ENCODE assay signal across 8 cellular contexts in the genomic region with DNA sequence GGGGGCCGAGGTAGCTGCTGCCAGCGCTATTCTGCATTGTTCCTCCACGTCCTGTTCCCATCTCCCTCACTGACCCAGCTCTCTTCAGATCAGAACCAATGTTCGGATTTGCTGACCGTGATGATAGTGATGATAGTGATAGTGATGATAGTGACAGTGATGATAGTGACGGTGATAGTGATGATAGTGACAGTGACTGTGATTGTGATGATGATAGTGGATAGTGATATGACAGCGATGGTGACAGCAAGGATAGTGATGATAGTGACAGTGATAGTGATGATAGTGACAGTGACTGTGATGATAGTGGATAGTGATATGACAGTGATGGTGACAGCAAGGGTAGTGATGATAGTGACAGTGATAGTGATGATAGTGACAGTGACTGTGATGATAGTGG. TPM values are rescaled to one million over a fixed set of nuclear protein-coding genes. Genes with fewer than 3 reads are reported as not detected.
DNase-seq lines count a peak whose midpoint lies in the region; FAIRE-seq and TF ChIP-seq lines count a peak whose summit lies in the region.
"Not testable (repeated sequence)": the region's sequence is repeated elsewhere in the genome, so short reads cannot be mapped to it uniquely, and the experiment has no call there.
"Had no signal": no experiment of that assay in that cellular context is flagged by ENCODE, and none has a peak within 500 bp of the region (broad histone marks: within the 10 kb centered on the region; RNA-seq: fewer than 3 reads in every experiment).

No MANE protein-coding gene starts in this region.

- H3K9me3 Mint-ChIP-seq in endodermal cell = peaks cover 28% of the 10 kb centered on the region
- peaks cover 17% of the 10 kb centered on the region for H3K9me3 Mint-ChIP-seq in neural progenitor cell
- not testable (repeated sequence) for H3K9me3 Mint-ChIP-seq in osteocyte (ENCODE audit: unreplicated experiment)

- not testable (repeated sequence) for H3K4me3 ChIP-seq in HEK293 (ENCODE audit: low read depth, low read length); mesendoderm (ENCODE audit: low read length); neural progenitor cell
- peak overlapping the region; percentile 25 for H3K4me3 ChIP-seq in endodermal cell (ENCODE audit: low read length)

- H2AK5ac ChIP-seq in mesendoderm (ENCODE audit: low read length) = not testable (repeated sequence)

- not testable (repeated sequence) for H2AFZ ChIP-seq in neural progenitor cell (replicated peaks)

- WGBS in endodermal cell (ENCODE audit: insufficient coverage in 1 of 2, insufficient read length in 1 of 2), 2 experiments = 93% methylated on average over 4 to 7 of the region's 7 CpGs
- WGBS in mesendoderm (ENCODE audit: extremely low coverage, insufficient coverage, low lambda C conversion rate) = no CpG with 5 or more reads among the region's 7 CpGs

- H3K36me3 ChIP-seq in HEK293 (ENCODE audit: control insufficient read depth in 2 of 2, insufficient read depth in 1 of 2, low read length in 2 of 2); endodermal cell (ENCODE audit: control insufficient read depth, insufficient read depth, low read length); mesendoderm (ENCODE audit: control insufficient read depth, insufficient read depth, low read length); neural progenitor cell: not testable (repeated sequence)

- H4K8ac ChIP-seq in mesendoderm (ENCODE audit: low read depth, low read length) = not testable (repeated sequence)

- POLR2A ChIA-PET in HEK293 (lab: Yijun Ruan, JAX) = not testable (repeated sequence)

- H3K9me3 ChIP-seq in HEK293 (ENCODE audit: control insufficient read depth, insufficient read depth, low read depth, low read length); neural progenitor cell (ENCODE audit: low read depth): not testable (repeated sequence)
- H3K9me3 ChIP-seq in endodermal cell (ENCODE audit: control insufficient read depth, low read length) = peaks cover 25% of the 10 kb centered on the region

- H4K5ac ChIP-seq in mesendoderm (ENCODE audit: low read length) = not testable (repeated sequence)

- not testable (repeated sequence) for H3K79me1 ChIP-seq in mesendoderm (ENCODE audit: low read length)

- H3K27me3 Mint-ChIP-seq in endodermal cell (ENCODE audit: insufficient read depth); neural progenitor cell (ENCODE audit: insufficient read depth, low read depth); osteocyte (ENCODE audit: unreplicated experiment): not testable (repeated sequence)

- H2BK120ac ChIP-seq in mesendoderm (ENCODE audit: low read depth, low read length) = not testable (repeated sequence)

- H3K4me1 ChIP-seq in HEK293 (ENCODE audit: control insufficient read depth, insufficient read depth, low read length); endodermal cell (ENCODE audit: control insufficient read depth, insufficient read depth, low read length); mesendoderm (ENCODE audit: control insufficient read depth, low read depth, low read length); neural progenitor cell: not testable (repeated sequence)

- not testable (repeated sequence) for H3K4me2 ChIP-seq in mesendoderm (ENCODE audit: low read length); neural progenitor cell

- CTCF ChIA-PET in HEK293 (lab: Yijun Ruan, JAX) = not testable (repeated sequence)

- H3K4me3 Mint-ChIP-seq in endodermal cell; neural progenitor cell; osteocyte (ENCODE audit: unreplicated experiment): not testable (repeated sequence)

- not testable (repeated sequence) for H3K18ac ChIP-seq in mesendoderm (ENCODE audit: low read length)

- H4K20me1 ChIP-seq in neural progenitor cell (ENCODE audit: low read depth) = not testable (repeated sequence)

- H3K27ac ChIP-seq in HEK293 (ENCODE audit: extremely low read depth, low read depth, low read length); endodermal cell (ENCODE audit: low read depth, low read length); mesendoderm (ENCODE audit: low read depth, low read length); neural progenitor cell: not testable (repeated sequence)

- H3K79me2 ChIP-seq in mesendoderm (ENCODE audit: control insufficient read depth, insufficient read depth, low read length); neural progenitor cell (ENCODE audit: low read depth): not testable (repeated sequence)

- not testable (repeated sequence) for H3K9ac ChIP-seq in endodermal cell (ENCODE audit: extremely low read depth, low read length, poor library complexity, severe bottlenecking); mesendoderm (ENCODE audit: low read length); neural progenitor cell

- H2BK5ac ChIP-seq in mesendoderm (ENCODE audit: low read length) = not testable (repeated sequence)

- not testable (repeated sequence) for H3K4ac ChIP-seq in mesendoderm (ENCODE audit: low read depth, low read length)

- not testable (repeated sequence) for H3K56ac ChIP-seq in mesendoderm (ENCODE audit: low read length)

- not testable (repeated sequence) for H3K36me3 Mint-ChIP-seq in endodermal cell (ENCODE audit: low read depth); neural progenitor cell; osteocyte (ENCODE audit: unreplicated experiment)

- peak; percentile 98 for FAIRE-seq in urothelium cell line (lab: Jason Lieb, UNC)

- H3F3A ChIP-seq in neural progenitor cell (ENCODE audit: low read depth) = peaks cover 14% of the 10 kb centered on the region

- H3K27ac Mint-ChIP-seq in endodermal cell; neural progenitor cell; osteocyte (ENCODE audit: unreplicated experiment): not testable (repeated sequence)

- H2BK15ac ChIP-seq in mesendoderm (replicated peaks; ENCODE audit: low read depth) = not testable (repeated sequence)

- not testable (repeated sequence) for DNase-seq in endodermal cell; urothelium cell line (ENCODE audit: low spot score)
- DNase-seq in mesendoderm (peak; percentile 11), neural progenitor cell (ENCODE audit: low spot score) (peak; percentile 0), osteocyte (ENCODE audit: extremely low spot score, unreplicated experiment) (peak; percentile 73)

- H3K4me1 Mint-ChIP-seq in endodermal cell; neural progenitor cell; osteocyte (ENCODE audit: unreplicated experiment): not testable (repeated sequence)

- TF ChIP-seq CTCF in HEK293 (tag by site-specific recombination; IDR thresholded peaks at IDR 0.05); endodermal cell (conservative IDR thresholded peaks at IDR 0.05); neural progenitor cell (IDR thresholded peaks at IDR 0.05); osteocyte (IDR thresholded peaks at IDR 0.05): not testable (repeated sequence)

- not testable (repeated sequence) for H3K27me3 ChIP-seq in endodermal cell (ENCODE audit: control insufficient read depth, insufficient read depth, low read length, poor library complexity, severe bottlenecking); mesendoderm (ENCODE audit: insufficient read depth, low read length, poor library complexity); neural progenitor cell

- H3K23ac ChIP-seq in mesendoderm (ENCODE audit: low read length) = not testable (repeated sequence)

TF ChIP-seq in HEK293, 187 proteins besides CTCF, POLR2A, EP300 and RAD21:
- peak; percentile 97 for TF ChIP-seq PRDM1 (tag by site-specific recombination; IDR thresholded peaks at IDR 0.05)

RNA-seq across cellular contexts. Expression of a gene that starts 50.8 kb away (rescaled TPM):
- total RNA-seq in endodermal cell = 10 to 100 TPM; 14.1 to 16.5 TPM
- polyA plus RNA-seq in endodermal cell (2013, experiment 1 of 2) = 13.7 TPM
- 14.0 TPM for polyA plus RNA-seq in endodermal cell (2013, experiment 2 of 2)
- polyA plus RNA-seq in mesendoderm (2013, experiment 1 of 2) = 6.9 TPM
- polyA plus RNA-seq in mesendoderm (2013, experiment 2 of 2) = 7.0 TPM
- total RNA-seq in neural progenitor cell (ENCODE audit: low replicate concordance) = 2.5 and 4.9 TPM in 2 replicates
- 4.0 and 4.2 TPM in 2 replicates for total RNA-seq in osteocyte

RNA-seq across cellular contexts. Expression of a gene that starts 51.1 kb away (rescaled TPM):
- total RNA-seq in endodermal cell = 10 to 100 TPM in 1 of 2 donors, 1 to 10 TPM in 1; 1.6 to 12.5 TPM
- polyA plus RNA-seq in endodermal cell (2013, experiment 1 of 2) = 0.36 TPM
- 0.33 TPM for polyA plus RNA-seq in endodermal cell (2013, experiment 2 of 2)
- polyA plus RNA-seq in mesendoderm (2013, experiment 1 of 2) = 0.66 TPM
- polyA plus RNA-seq in mesendoderm (2013, experiment 2 of 2) = 0.87 TPM
- 0.28 TPM in 1 of 2 replicates, not detected in the other for total RNA-seq in neural progenitor cell (ENCODE audit: low replicate concordance)
- total RNA-seq in osteocyte = not detected in 2 replicates
- total RNA-seq: G401 had no signal
- polyA plus RNA-seq: AG04450 had no signal
